In genomic region chrX:93673056-93673868, GRCh38 we compare ENCODE assay signal across 8 cellular contexts. TPM values are rescaled to one million over a fixed set of nuclear protein-coding genes. Genes with fewer than 3 reads are reported as not detected.
DNase-seq lines count a peak whose midpoint lies in the region; ATAC-seq lines count a peak whose summit lies in the region.

TSS of gene NAP1L3 (minus strand) at chrX:93673578. CDS start at chrX:93673304, 274 bp downstream.

- intact Hi-C loops in activated CD4-positive, alpha-beta memory T cell treated with anti-CD3 and anti-CD28 coated beads for 36 hours (cut with micrococcal nuclease): no loop called here

- POLR2A ChIA-PET in activated CD4-positive, alpha-beta memory T cell treated with anti-CD3 and anti-CD28 coated beads for 36 hours (lab: Charles Lee): no interaction called here

- H3K4me1 Mint-ChIP-seq in activated CD4-positive, alpha-beta memory T cell treated with anti-CD3 and anti-CD28 coated beads for 36 hours (ENCODE audit: low read depth): peaks cover 7% of the 10 kb centered on the region

- H3K27me3 Mint-ChIP-seq in activated CD4-positive, alpha-beta memory T cell treated with anti-CD3 and anti-CD28 coated beads for 36 hours: no peaks in the 10 kb centered on the region

- CTCF ChIA-PET in activated CD4-positive, alpha-beta memory T cell treated with anti-CD3 and anti-CD28 coated beads for 36 hours (lab: Charles Lee): no interaction called here

- H3K9me3 Mint-ChIP-seq in activated CD4-positive, alpha-beta memory T cell treated with anti-CD3 and anti-CD28 coated beads for 36 hours: no peaks in the 10 kb centered on the region

- peak within 1 kb of the TSS; percentile 93 for H3K4me3 Mint-ChIP-seq in activated CD4-positive, alpha-beta memory T cell treated with anti-CD3 and anti-CD28 coated beads for 36 hours

- H3K36me3 Mint-ChIP-seq in activated CD4-positive, alpha-beta memory T cell treated with anti-CD3 and anti-CD28 coated beads for 36 hours: no peaks in the 10 kb centered on the region

- DNase-seq in SIG-M5 treated with dmso at 0.1 percent for 504 hours (lab: John Stamatoyannopoulos, UW; ENCODE audit: unreplicated experiment) (peak; percentile 11), SIG-M5 (lab: John Stamatoyannopoulos, UW) (no peak), NCI-H1694 treated with DMSO at 0.1 percent for 48 hours (lab: John Stamatoyannopoulos, UW) (peak; percentile 94), dermis microvascular lymphatic vessel endothelial cell (ENCODE audit: low read depth in 2 of 2) (peak; percentile 5 to 42), left lobe of liver (ENCODE audit: low spot score) (no peak)
- peak; percentile 78 for DNase-seq in activated CD4-positive, alpha-beta memory T cell treated with anti-CD3 and anti-CD28 coated beads for 36 hours
- DNase-seq in stimulated activated CD4-positive, alpha-beta T cell treated with anti-CD3 and anti-CD28 coated beads, Interleukin-1b, Interleukin-23, amount 100 ng/mL, for 48 hours: peak; percentile 63

- peak within 1 kb of the TSS; percentile 92 for H3K27ac Mint-ChIP-seq in activated CD4-positive, alpha-beta memory T cell treated with anti-CD3 and anti-CD28 coated beads for 36 hours

- ATAC-seq in left lobe of liver (peak; percentile 46), HG02885 (IDR thresholded peaks at IDR 0.05; ENCODE audit: poor library complexity, unreplicated experiment) (no peak)

RNA-seq across cellular contexts. Expression of gene NAP1L3, which starts in this region (rescaled TPM):
- 1 to 10 TPM; 2.6 to 2.8 TPM for total RNA-seq in activated CD4-positive, alpha-beta memory T cell treated with anti-CD3 and anti-CD28 coated beads for 36 hours
- total RNA-seq in dermis microvascular lymphatic vessel endothelial cell (0.39 and 0.76 TPM in 2 replicates), left lobe of liver (0.30 TPM)

Comparison
In these comparisons a context has a peak if more than half of its experiments do, and no peak if none do; other contexts are left out.
1. DNase-seq: peak in SIG-M5 treated with dmso at 0.1 percent for 504 hours (single experiment), NCI-H1694 treated with DMSO at 0.1 percent for 48 hours (single experiment), activated CD4-positive, alpha-beta memory T cell treated with anti-CD3 and anti-CD28 coated beads for 36 hours (single experiment) and stimulated activated CD4-positive, alpha-beta T cell treated with anti-CD3 and anti-CD28 coated beads, Interleukin-1b, Interleukin-23, amount 100 ng/mL, for 48 hours (single experiment); none in SIG-M5 (single experiment) and left lobe of liver (single experiment).
2. Peak in DNase-seq in dermis microvascular lymphatic vessel endothelial cell; RNA of the gene not detected or under 1 TPM.
3. Peak in ATAC-seq in left lobe of liver; RNA of the gene not detected or under 1 TPM.